In genomic region chr6:75288023-75288422, GRCh38 we compare ENCODE assay signal across 15 cellular contexts. TPM values are rescaled to one million over a fixed set of nuclear protein-coding genes. Genes with fewer than 3 reads are reported as not detected.
DNase-seq lines count a peak whose midpoint lies in the region; ATAC-seq and TF ChIP-seq lines count a peak whose summit lies in the region.
"Had no signal": no experiment of that assay in that cellular context is flagged by ENCODE, and none has a peak within 500 bp of the region (broad histone marks: within the 10 kb centered on the region; RNA-seq: fewer than 3 reads in every experiment).

No MANE protein-coding gene starts in this region.

- intact Hi-C loops in OCI-LY7 (cut with micrococcal nuclease; ENCODE audit: unreplicated experiment), result loop anchor here (5.0 kb wide), 2 partner anchors 1636 to 1766 kb away; partner anchors contain the start of genes EEF1A1 and SLC17A5

- H2AFZ ChIP-seq in OCI-LY7 (ENCODE audit: low read length), result peak overlapping the region; percentile 84
- no peak overlapping the region for H2AFZ ChIP-seq in osteoblast (ENCODE audit: low read length)

- BruUV-seq in OCI-LY7 (replicated peaks; lab: Mats Ljungman, UMichigan), result no TSS peak

- H3K27ac Mint-ChIP-seq in stimulated activated naive CD8-positive, alpha-beta T cell treated with anti-CD3 and anti-CD28 coated beads, Interleukin-15, Interleukin-2, amounts not matched to agents 100 ng/mL and 50 ng/mL, for 24 hours, result peak overlapping the region; percentile 68
- H3K27ac Mint-ChIP-seq: HFFc6 had no signal

- H4K20me1 ChIP-seq in OCI-LY7 (ENCODE audit: insufficient read depth, low read length), result peaks cover 9% of the 10 kb centered on the region
- peaks cover 8% of the 10 kb centered on the region for H4K20me1 ChIP-seq in osteoblast (ENCODE audit: insufficient read depth, low read length)

- H3K4me1 Mint-ChIP-seq in stimulated activated naive CD8-positive, alpha-beta T cell treated with anti-CD3 and anti-CD28 coated beads, Interleukin-15, Interleukin-2, amounts not matched to agents 100 ng/mL and 50 ng/mL, for 24 hours (ENCODE audit: low read depth), result no peaks in the 10 kb centered on the region

- CTCF ChIA-PET in OCI-LY7 (lab: Charles Lee; ENCODE audit: unreplicated experiment), result no interaction called here

- peak overlapping the region; percentile 15 for H3K4me3 Mint-ChIP-seq in stimulated activated naive CD8-positive, alpha-beta T cell treated with anti-CD3 and anti-CD28 coated beads, Interleukin-15, Interleukin-2, amounts not matched to agents 100 ng/mL and 50 ng/mL, for 24 hours
- H3K4me3 Mint-ChIP-seq: HFFc6 had no signal

- H3K4me3 ChIP-seq in OCI-LY7 (ENCODE audit: low read depth, low read length, poor library complexity, severe bottlenecking) (peak overlapping the region; percentile 94), osteoblast (ENCODE audit: insufficient read depth, low read length) (no peak overlapping the region), brain microvascular endothelial cell (ENCODE audit: low read depth, low read length) (no peak overlapping the region)
- H3K4me3 ChIP-seq: SJSA1 had no signal

- no peaks in the 10 kb centered on the region for H3K27me3 Mint-ChIP-seq in stimulated activated naive CD8-positive, alpha-beta T cell treated with anti-CD3 and anti-CD28 coated beads, Interleukin-15, Interleukin-2, amounts not matched to agents 100 ng/mL and 50 ng/mL, for 24 hours

- no peaks in the 10 kb centered on the region for H3K36me3 ChIP-seq in OCI-LY7 (ENCODE audit: insufficient read depth, low read length)
- H3K36me3 ChIP-seq in osteoblast (ENCODE audit: insufficient read depth, low read length), result no peaks in the 10 kb centered on the region
- no peaks in the 10 kb centered on the region for H3K36me3 ChIP-seq in brain microvascular endothelial cell (replicated peaks)

- H3K9me2 ChIP-seq in OCI-LY7 (ENCODE audit: insufficient read depth, low read length), result no peaks in the 10 kb centered on the region

- TF ChIP-seq CTCF in OCI-LY7 (conservative IDR thresholded peaks at IDR 0.05; ENCODE audit: low read length) (no peak), osteoblast (IDR thresholded peaks at IDR 0.05; ENCODE audit: extremely low read depth, low read depth, low read length) (no peak), brain microvascular endothelial cell (IDR thresholded peaks at IDR 0.05; ENCODE audit: low read depth, low read length, missing control alignments) (no peak)

- H3K79me2 ChIP-seq in OCI-LY7 (ENCODE audit: insufficient read depth, low read depth, low read length), result peaks cover 49% of the 10 kb centered on the region
- H3K79me2 ChIP-seq in osteoblast (ENCODE audit: insufficient read depth, low read length), result peaks cover 22% of the 10 kb centered on the region

- H3K4me1 ChIP-seq in OCI-LY7 (ENCODE audit: insufficient read depth, low read length, poor library complexity, severe bottlenecking) (peaks cover 32% of the 10 kb centered on the region), osteoblast (ENCODE audit: insufficient read depth, low read length) (peaks cover 9% of the 10 kb centered on the region)
- H3K4me1 ChIP-seq: SJSA1 had no signal

- H3K27ac ChIP-seq in OCI-LY7 (ENCODE audit: low read depth, low read length, poor library complexity, severe bottlenecking), result peak overlapping the region; percentile 33
- H3K27ac ChIP-seq in epithelial cell of prostate, result peak overlapping the region; percentile 27
- H3K27ac ChIP-seq in osteoblast (ENCODE audit: low read depth, low read length), result no peak overlapping the region
- H3K27ac ChIP-seq in brain microvascular endothelial cell, result no peak overlapping the region
- H3K27ac ChIP-seq: C4-2B, SJSA1 had no signal

- no peak for ATAC-seq in stimulated activated naive CD8-positive, alpha-beta T cell treated with anti-CD3 and anti-CD28 coated beads, Interleukin-15, Interleukin-2, amounts not matched to agents 100 U/mL and 50 U/mL, for 24 hours
- no peak for ATAC-seq in GM21447 (IDR thresholded peaks at IDR 0.05; ENCODE audit: unreplicated experiment)

- in situ Hi-C loops in brain microvascular endothelial cell (cut with HindIII; ENCODE audit: low pct_ligation_motif_present, low sequenced_read_pairs), result loop anchor here (25.0 kb wide), 1 partner anchor 249 kb away; no protein-coding TSS in a partner anchor

- POLR2A ChIA-PET in OCI-LY7 (lab: Charles Lee), result interaction anchor here (1.0 to 1.9 kb wide), 2 partner anchors 44 to 321 kb away, joined by 3 to 6 read pairs; partner anchors contain the start of gene COX7A2

- no peaks in the 10 kb centered on the region for H3K9me3 Mint-ChIP-seq in stimulated activated naive CD8-positive, alpha-beta T cell treated with anti-CD3 and anti-CD28 coated beads, Interleukin-15, Interleukin-2, amounts not matched to agents 100 ng/mL and 50 ng/mL, for 24 hours
- H3K9me3 Mint-ChIP-seq: HFFc6 had no signal

- H3K4me2 ChIP-seq in OCI-LY7 (ENCODE audit: low read length), result peak overlapping the region; percentile 94
- H3K4me2 ChIP-seq in osteoblast (ENCODE audit: insufficient read depth, low read length), result no peak overlapping the region

- DNase-seq in stimulated activated naive CD8-positive, alpha-beta T cell treated with anti-CD3 and anti-CD28 coated beads, Interleukin-15, Interleukin-2, amounts not matched to agents 100 U/mL and 50 U/mL, for 24 hours, result no peak
- DNase-seq in OCI-LY7 (ENCODE audit: low spot score) (no peak), epithelial cell of prostate (ENCODE audit: low read depth, low spot score) (peak; percentile 18), osteoblast (ENCODE audit: insufficient read length, low spot score, missing footprints) (no peak), brain microvascular endothelial cell (no peak)
- DNase-seq: DMS 273 treated with DMSO at 0.1 percent for 48 hours, HFFc6, MM.1S, NCI-H1092 treated with DMSO at 0.1 percent for 48 hours, NCI-H446, NCI-H748 treated with DMSO at 0.1 percent for 48 hours had no signal

- H3K9me3 ChIP-seq in OCI-LY7 (ENCODE audit: low read length) (no peaks in the 10 kb centered on the region), osteoblast (ENCODE audit: low read depth, low read length) (no peaks in the 10 kb centered on the region)
- H3K9me3 ChIP-seq: SJSA1 had no signal

- H3K36me3 Mint-ChIP-seq in stimulated activated naive CD8-positive, alpha-beta T cell treated with anti-CD3 and anti-CD28 coated beads, Interleukin-15, Interleukin-2, amounts not matched to agents 100 ng/mL and 50 ng/mL, for 24 hours (ENCODE audit: low read depth), result peaks cover 16% of the 10 kb centered on the region

- no peaks in the 10 kb centered on the region for H3K27me3 ChIP-seq in osteoblast (ENCODE audit: insufficient read depth, low read length)
- H3K27me3 ChIP-seq in brain microvascular endothelial cell (replicated peaks), result no peaks in the 10 kb centered on the region
- H3K27me3 ChIP-seq: SJSA1 had no signal

RNA-seq across cellular contexts. Expression of gene TMEM30A, which starts 3.4 kb away (rescaled TPM):
- total RNA-seq in OCI-LY7 (2014; rRNA removed; shearing (Covaris generic)), result 16.4 and 18.2 TPM in 2 replicates
- 31.2 and 32.1 TPM in 2 replicates for total RNA-seq in OCI-LY7 (2022)
- 126 and 128 TPM in 2 replicates for total RNA-seq in osteoblast

RNA-seq across cellular contexts. Expression of gene COX7A2, which starts 44.4 kb away (rescaled TPM):
- 133 and 210 TPM in 2 replicates for total RNA-seq in OCI-LY7 (2014; rRNA removed; shearing (Covaris generic))
- 403 and 421 TPM in 2 replicates for total RNA-seq in OCI-LY7 (2022)
- total RNA-seq in osteoblast, result 72.0 and 80.7 TPM in 2 replicates

Comparison
In these comparisons a context has a peak if more than half of its experiments do, and no peak if none do; other contexts are left out.
1. H3K27ac ChIP-seq: peak in OCI-LY7 (single experiment) and epithelial cell of prostate (single experiment); none in osteoblast (single experiment) and brain microvascular endothelial cell (single experiment).